1 cellular context compared by ENCODE assay signal in genomic region chr19:48059331-48059730, GRCh38.
TF ChIP-seq lines count a peak whose summit lies in the region.

No MANE protein-coding gene starts in this region.

TF ChIP-seq in K562, 482 proteins besides CTCF, POLR2A, EP300 and RAD21:
- TF ChIP-seq EGR1 (conservative IDR thresholded peaks at IDR 0.05) (peak; percentile 42), ZNF124 (CRISPR knock-in tag; IDR thresholded peaks at IDR 0.05) (no peak)
TF ChIP-seq in K562: peak in this region for 1.
